ENCODE assay signal across 21 cellular contexts in the genomic region with DNA sequence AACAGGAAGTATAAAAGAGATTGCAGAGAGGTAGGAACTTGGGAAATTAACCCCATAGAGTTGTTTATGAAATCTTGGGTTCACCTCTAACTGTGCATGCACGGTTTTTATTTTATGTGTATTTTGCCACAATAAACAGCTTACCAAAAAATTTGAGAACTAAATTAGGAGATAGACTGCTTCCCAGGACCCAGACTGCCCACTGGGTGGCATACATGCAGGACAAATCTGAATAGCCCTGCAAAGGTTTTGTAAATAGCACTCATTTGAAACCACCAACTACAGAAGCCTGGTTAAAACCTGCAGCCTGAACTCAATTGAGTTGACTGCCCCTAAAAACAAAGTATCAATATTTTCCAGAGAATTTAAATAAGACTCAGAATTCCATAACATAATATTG.
DNase-seq lines count a peak whose midpoint lies in the region; ATAC-seq and TF ChIP-seq lines count a peak whose summit lies in the region.
"Had no signal": no experiment of that assay in that cellular context is flagged by ENCODE, and none has a peak within 500 bp of the region (broad histone marks: within the 10 kb centered on the region; RNA-seq: fewer than 3 reads in every experiment).

No MANE protein-coding gene starts in this region.

- POLR2A ChIA-PET in A673 (lab: Charles Lee; ENCODE audit: low non-redundant PET), result no interaction called here

- H3K27me3 ChIP-seq in A673 (replicated peaks; ENCODE audit: insufficient read depth, low read depth, low read length, poor library complexity), result no peaks in the 10 kb centered on the region
- H3K27me3 ChIP-seq in OCI-LY3 (ENCODE audit: low read depth, low read length), result no peaks in the 10 kb centered on the region
- H3K27me3 ChIP-seq in endodermal cell (ENCODE audit: control insufficient read depth, insufficient read depth, low read length, poor library complexity, severe bottlenecking), result no peaks in the 10 kb centered on the region

- H4K20me1 ChIP-seq in OCI-LY3 (ENCODE audit: insufficient read depth, low read length), result no peaks in the 10 kb centered on the region

- H3K79me2 ChIP-seq in OCI-LY3 (ENCODE audit: low read length), result no peaks in the 10 kb centered on the region
- H3K79me2 ChIP-seq: parathyroid adenoma had no signal

- H3K4me3 ChIP-seq in A673 (ENCODE audit: low read depth, low read length, poor library complexity, severe bottlenecking) (no peak overlapping the region), OCI-LY3 (ENCODE audit: low read length) (no peak overlapping the region), endodermal cell (ENCODE audit: low read length) (no peak overlapping the region)
- H3K4me3 ChIP-seq: mucosa of descending colon, PC-9 had no signal

- H3K36me3 ChIP-seq in A673 (ENCODE audit: insufficient read depth, low read length, poor library complexity, severe bottlenecking) (no peaks in the 10 kb centered on the region), OCI-LY3 (replicated peaks; ENCODE audit: low read depth, low read length) (no peaks in the 10 kb centered on the region), endodermal cell (ENCODE audit: control insufficient read depth, insufficient read depth, low read length) (no peaks in the 10 kb centered on the region)

- H2AFZ ChIP-seq in OCI-LY3 (ENCODE audit: low read depth, low read length), result no peak overlapping the region
- H2AFZ ChIP-seq: parathyroid adenoma, PC-9 had no signal

- H3K27ac ChIP-seq in A673 (ENCODE audit: low read depth, low read length, poor library complexity, severe bottlenecking) (no peak overlapping the region), OCI-LY3 (ENCODE audit: low read length) (no peak overlapping the region), endodermal cell (ENCODE audit: low read depth, low read length) (no peak overlapping the region)
- H3K27ac ChIP-seq: parathyroid adenoma, PC-9 had no signal

- no peak overlapping the region for H3K9ac ChIP-seq in OCI-LY3 (ENCODE audit: low read length)
- no peak overlapping the region for H3K9ac ChIP-seq in endodermal cell (ENCODE audit: extremely low read depth, low read length, poor library complexity, severe bottlenecking)
- H3K9ac ChIP-seq: parathyroid adenoma had no signal

- CTCF ChIA-PET in A673 (lab: Charles Lee), result no interaction called here

- peaks cover 38% of the 10 kb centered on the region for H3K36me3 Mint-ChIP-seq in endodermal cell (ENCODE audit: low read depth)

- ATAC-seq in HG03159 (IDR thresholded peaks at IDR 0.05; ENCODE audit: unreplicated experiment), result no peak
- ATAC-seq in GM21526 (IDR thresholded peaks at IDR 0.05; ENCODE audit: low FRiP score, unreplicated experiment), result no peak
- ATAC-seq: mucosa of descending colon had no signal

- H3K9me3 Mint-ChIP-seq in endodermal cell, result peaks cover 54% of the 10 kb centered on the region

- no peak overlapping the region for H3K27ac Mint-ChIP-seq in endodermal cell
- H3K27ac Mint-ChIP-seq: B cell; T-helper 1 cell treated with Interleukin-12 subunit alpha and Interleukin-12 subunit beta and Interleukin-4 antibody, amounts not matched to agents 30 μg/mL and 1 μg/mL, for 36 hours had no signal

- intact Hi-C loops in A673 (cut with micrococcal nuclease; ENCODE audit: unreplicated experiment), result no loop called here

- H3K4me1 ChIP-seq in A673 (ENCODE audit: insufficient read depth, low read length, poor library complexity, severe bottlenecking), result no peaks in the 10 kb centered on the region
- H3K4me1 ChIP-seq in OCI-LY3 (ENCODE audit: low read length), result no peaks in the 10 kb centered on the region
- no peaks in the 10 kb centered on the region for H3K4me1 ChIP-seq in endodermal cell (ENCODE audit: control insufficient read depth, insufficient read depth, low read length)
- H3K4me1 ChIP-seq: parathyroid adenoma had no signal

- no peaks in the 10 kb centered on the region for H3K27me3 Mint-ChIP-seq in endodermal cell (ENCODE audit: insufficient read depth)

- H3K4me1 Mint-ChIP-seq in endodermal cell, result no peaks in the 10 kb centered on the region
- H3K4me1 Mint-ChIP-seq: B cell had no signal

- peak; percentile 37; the same call in 1 of the 2 replicates for TF ChIP-seq CTCF in A673 (conservative IDR thresholded peaks at IDR 0.05; ENCODE audit: low read depth, low read length)
- TF ChIP-seq CTCF in GM10266 (IDR thresholded peaks at IDR 0.05; ENCODE audit: control insufficient read depth, insufficient read depth, low read depth, missing control alignments), result peak; percentile 2
- TF ChIP-seq CTCF in OCI-LY3 (IDR thresholded peaks at IDR 0.05; ENCODE audit: low read depth, low read length), result peak; percentile 19; the same call in 1 of the 2 replicates
- TF ChIP-seq CTCF in endodermal cell (conservative IDR thresholded peaks at IDR 0.05), result peak; percentile 57

- no peak overlapping the region for H3K4me2 ChIP-seq in OCI-LY3 (ENCODE audit: low read length)
- H3K4me2 ChIP-seq: PC-9 had no signal

- no TSS peak for BruUV-seq in A673 (replicated peaks; lab: Mats Ljungman, UMichigan)

- H3K9me3 ChIP-seq in A673 (ENCODE audit: low read depth, low read length, poor library complexity, severe bottlenecking) (peaks cover 12% of the 10 kb centered on the region), OCI-LY3 (ENCODE audit: insufficient read depth, low read length) (peaks cover 4% of the 10 kb centered on the region; the same call in 1 of the 2 replicates), endodermal cell (ENCODE audit: control insufficient read depth, low read length) (peaks cover 44% of the 10 kb centered on the region)

- H3K4me3 Mint-ChIP-seq in endodermal cell, result no peak overlapping the region
- H3K4me3 Mint-ChIP-seq: B cell; T-helper 1 cell treated with Interleukin-12 subunit alpha and Interleukin-12 subunit beta and Interleukin-4 antibody, amounts not matched to agents 30 μg/mL and 1 μg/mL, for 36 hours had no signal

- DNase-seq in A673 (ENCODE audit: low spot score) (no peak), GM10266 (ENCODE audit: extremely low spot score) (no peak), endodermal cell (no peak)
- DNase-seq in activated CD4-positive, CD25-positive, alpha-beta regulatory T cell treated with anti-CD3 and anti-CD28 coated beads, Interleukin-2, amount 50 U/mL, for 72 hours, result no peak
- no peak for DNase-seq in activated CD8-positive, alpha-beta memory T cell treated with anti-CD3 and anti-CD28 coated beads, Interleukin-2, amount 50 U/mL, for 48 hours
- DNase-seq: activated CD4-positive, alpha-beta T cell treated with anti-CD3 and anti-CD28 coated beads, Interleukin-2, amount 50 U/mL, for 4 hours; activated T-cell treated with anti-CD3 and anti-CD28 coated beads, Interleukin-2, amount 50 U/mL, for 48 hours; cerebellar nuclear complex; DMS79; head of caudate nucleus; kidney glomerular epithelial cell; mucosa of descending colon; NCI-H1694; NCI-H524; PC-9 had no signal

- 67 to 100% methylated on average over 1 of the region's 1 CpG for WGBS in endodermal cell (ENCODE audit: insufficient coverage in 1 of 2, insufficient read length in 1 of 2), 2 experiments

Comparison
In these comparisons a context has a peak if more than half of its experiments do, and no peak if none do; other contexts are left out.
1. CTCF ChIP-seq: peak in every context shown above with its lines; median percentile 57 in endodermal cell; 37 in A673; 19 in OCI-LY3; 2 in GM10266.